Comparison of ENCODE assay signal across 1 cellular context in the genomic region with DNA sequence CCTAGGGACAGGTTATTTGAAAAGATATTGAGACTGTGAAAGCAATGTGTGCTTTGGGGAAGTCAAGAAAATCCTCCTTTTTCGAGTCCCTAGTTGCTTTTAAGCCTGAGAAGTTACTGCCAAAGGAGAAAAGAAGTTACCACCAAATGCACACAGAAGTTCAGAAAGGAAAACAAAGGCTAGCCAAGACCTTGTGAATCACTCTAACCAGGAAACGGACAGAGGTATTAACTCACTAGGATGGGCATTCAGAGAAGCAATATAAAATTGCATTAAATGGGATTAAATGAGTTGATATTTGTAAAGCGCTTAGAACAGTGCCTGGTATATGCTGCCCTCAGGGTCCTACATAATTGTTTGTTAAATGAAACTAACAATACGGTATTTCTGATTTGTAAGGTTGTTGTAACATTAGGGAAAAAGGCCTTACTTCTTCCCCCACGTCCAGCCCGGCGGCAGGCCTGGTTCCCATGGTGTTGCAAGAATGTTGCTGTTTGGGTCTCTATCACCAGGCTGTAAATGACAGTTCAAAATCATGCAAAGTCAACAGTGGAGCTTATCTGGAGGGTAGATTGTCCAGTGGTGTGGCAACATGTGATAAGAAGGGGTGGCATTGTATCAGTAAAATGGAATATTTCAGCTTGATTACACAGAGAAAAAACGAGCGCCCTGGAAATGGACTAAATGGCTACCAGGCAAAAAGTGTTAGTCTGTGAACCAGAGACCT.
TF ChIP-seq lines count a peak whose summit lies in the region.

No MANE protein-coding gene starts in this region.

TF ChIP-seq in GM23338, 12 proteins besides CTCF, POLR2A, EP300 and RAD21 (continued from another document):
- TF ChIP-seq ZNF462 (CRISPR knock-in tag; IDR thresholded peaks at IDR 0.05) = no peak
- no peak for TF ChIP-seq ZNF114 (CRISPR knock-in tag; IDR thresholded peaks at IDR 0.05)
- no peak for TF ChIP-seq JUNB (IDR thresholded peaks at IDR 0.05; ENCODE audit: unreplicated experiment)
- TF ChIP-seq, protein P1, sequence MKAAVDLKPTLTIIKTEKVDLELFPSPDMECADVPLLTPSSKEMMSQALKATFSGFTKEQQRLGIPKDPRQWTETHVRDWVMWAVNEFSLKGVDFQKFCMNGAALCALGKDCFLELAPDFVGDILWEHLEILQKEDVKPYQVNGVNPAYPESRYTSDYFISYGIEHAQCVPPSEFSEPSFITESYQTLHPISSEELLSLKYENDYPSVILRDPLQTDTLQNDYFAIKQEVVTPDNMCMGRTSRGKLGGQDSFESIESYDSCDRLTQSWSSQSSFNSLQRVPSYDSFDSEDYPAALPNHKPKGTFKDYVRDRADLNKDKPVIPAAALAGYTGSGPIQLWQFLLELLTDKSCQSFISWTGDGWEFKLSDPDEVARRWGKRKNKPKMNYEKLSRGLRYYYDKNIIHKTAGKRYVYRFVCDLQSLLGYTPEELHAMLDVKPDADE (IDR thresholded peaks at IDR 0.05) = no peak
- TF ChIP-seq NANOG (IDR thresholded peaks at IDR 0.05; ENCODE audit: borderline replicate concordance) = no peak
- no peak for TF ChIP-seq STAT1 (IDR thresholded peaks at IDR 0.05; ENCODE audit: unreplicated experiment)
- no peak for TF ChIP-seq EZH2 (IDR thresholded peaks at IDR 0.05; ENCODE audit: low read depth, unreplicated experiment)
- no peak for TF ChIP-seq ZNF331 (CRISPR knock-in tag; IDR thresholded peaks at IDR 0.05; ENCODE audit: low read depth)
- no peak for TF ChIP-seq EZH2phosphoT487 (IDR thresholded peaks at IDR 0.05; ENCODE audit: unreplicated experiment)
TF ChIP-seq in GM23338: peak in this region for 0.
